Comparison of ENCODE assay signal across 18 cellular contexts in the genomic region with DNA sequence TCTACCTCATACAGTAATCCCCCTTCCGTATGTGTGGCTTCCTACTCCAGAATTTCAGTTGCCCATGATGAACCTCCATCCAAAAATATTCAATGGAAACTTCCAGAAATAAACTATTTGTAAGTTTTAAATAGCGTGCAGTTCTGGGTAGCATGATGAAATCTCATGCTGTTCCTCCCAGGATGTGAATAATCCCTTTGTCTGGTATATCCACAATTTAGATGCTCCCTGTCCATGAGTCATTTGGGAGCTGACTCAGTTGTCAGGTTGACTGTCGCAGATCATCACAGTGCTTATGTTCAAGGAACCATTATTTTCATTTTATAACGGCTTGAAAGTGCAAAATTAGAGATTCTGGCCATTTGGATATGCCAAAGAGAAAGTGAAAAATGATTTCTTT.
DNase-seq lines count a peak whose midpoint lies in the region; FAIRE-seq and TF ChIP-seq lines count a peak whose summit lies in the region.
"Had no signal": no experiment of that assay in that cellular context is flagged by ENCODE, and none has a peak within 500 bp of the region (broad histone marks: within the 10 kb centered on the region; RNA-seq: fewer than 3 reads in every experiment).

No MANE protein-coding gene starts in this region.

- H3K27me3 ChIP-seq in adipocyte (replicated peaks; ENCODE audit: control insufficient read depth, insufficient read depth, low read length), result no peaks in the 10 kb centered on the region
- H3K27me3 ChIP-seq: cardiac muscle cell, upper lobe of left lung had no signal

- no peak for TF ChIP-seq CTCF in type B pancreatic cell (conservative IDR thresholded peaks at IDR 0.05)
- no peak for TF ChIP-seq CTCF in kidney (IDR thresholded peaks at IDR 0.05; ENCODE audit: borderline replicate concordance, extremely low read depth, insufficient read depth)

- no peak overlapping the region for H3K9ac ChIP-seq in adipocyte (ENCODE audit: low read length)
- H3K9ac ChIP-seq in kidney (ENCODE audit: low read length in 2 of 2), result no peak overlapping the region

- H3K27me3 Mint-ChIP-seq in type B pancreatic cell, result peaks cover 6% of the 10 kb centered on the region
- H3K27me3 Mint-ChIP-seq: progenitor cell of endocrine pancreas had no signal

- H3K36me3 ChIP-seq in adipocyte (ENCODE audit: control insufficient read depth, insufficient read depth, low read length, severe bottlenecking) (no peaks in the 10 kb centered on the region), kidney (ENCODE audit: control insufficient read depth in 1 of 2, insufficient read depth in 2 of 2, low read length in 2 of 2) (no peaks in the 10 kb centered on the region)
- H3K36me3 ChIP-seq: cardiac muscle cell, upper lobe of left lung had no signal

- no peak overlapping the region for H3K4me3 ChIP-seq in adipocyte (ENCODE audit: low read length)
- H3K4me3 ChIP-seq in kidney (ENCODE audit: low read length in 2 of 2), result no peak overlapping the region
- H3K4me3 ChIP-seq: cardiac muscle cell, upper lobe of left lung had no signal

- H3K9me3 ChIP-seq in adipocyte (ENCODE audit: control insufficient read depth, low read length) (no peaks in the 10 kb centered on the region), kidney (ENCODE audit: control insufficient read depth in 1 of 2, low read length in 2 of 2) (no peaks in the 10 kb centered on the region)
- H3K9me3 ChIP-seq: upper lobe of left lung had no signal

- no peak overlapping the region for H3K27ac ChIP-seq in kidney (ENCODE audit: low read depth in 2 of 2, low read length in 2 of 2)
- H3K27ac ChIP-seq: cardiac muscle cell, upper lobe of left lung had no signal

- intact Hi-C loops in kidney (cut with DNase I), result no loop called here

- H3K4me1 Mint-ChIP-seq in type B pancreatic cell (ENCODE audit: unreplicated experiment), result no peaks in the 10 kb centered on the region

- H3K27ac Mint-ChIP-seq in type B pancreatic cell, result no peak overlapping the region
- H3K27ac Mint-ChIP-seq: progenitor cell of endocrine pancreas had no signal

- peak; percentile 87 for DNase-seq in A172 (ENCODE audit: low spot score)
- peak; percentile 85 for DNase-seq in HCEC 1CT
- peak; percentile 63 for DNase-seq in adipocyte (ENCODE audit: low read depth)
- DNase-seq in fibroblast of the conjunctiva (ENCODE audit: low read depth), result peak; percentile 37
- DNase-seq in T1000 (lab: John Stamatoyannopoulos, UW), result no peak
- DNase-seq in type B pancreatic cell (ENCODE audit: extremely low spot score, unreplicated experiment), result no peak
- DNase-seq in kidney, result no peak
- DNase-seq in NCI-H345 treated with DMSO at 0.1 percent for 48 hours (lab: John Stamatoyannopoulos, UW; ENCODE audit: unreplicated experiment), result no peak
- DNase-seq: activated CD4-positive, alpha-beta T cell treated with anti-CD3 and anti-CD28 coated beads for 48 hours; activated T-cell treated with anti-CD3 and anti-CD28 coated beads, Interleukin-2, amount 50 U/mL, for 4 hours; AML-193; DND-41; midbrain; NCI-H1105 treated with DMSO at 0.1 percent for 48 hours had no signal

- H3K9me3 Mint-ChIP-seq in type B pancreatic cell, result no peaks in the 10 kb centered on the region

- H3K4me1 ChIP-seq in adipocyte (ENCODE audit: control insufficient read depth, insufficient read depth, low read length), result peaks cover 4% of the 10 kb centered on the region
- no peaks in the 10 kb centered on the region for H3K4me1 ChIP-seq in kidney (ENCODE audit: control insufficient read depth in 1 of 2, insufficient read depth in 1 of 2, low read depth in 1 of 2, low read length in 2 of 2)
- H3K4me1 ChIP-seq: upper lobe of left lung had no signal

- no peaks in the 10 kb centered on the region for H3K36me3 Mint-ChIP-seq in type B pancreatic cell

- no peak overlapping the region for H3K4me3 Mint-ChIP-seq in type B pancreatic cell
- H3K4me3 Mint-ChIP-seq: activated T-cell treated with anti-CD3 and anti-CD28 coated beads, Interleukin-2, amount 50 U/mL, for 4 hours had no signal

- no peak for FAIRE-seq in kidney (lab: Jason Lieb, UNC)
- FAIRE-seq: endometrium had no signal

Comparison
In these comparisons a context has a peak if more than half of its experiments do, and no peak if none do; other contexts are left out.
1. DNase-seq: peak in A172 (single experiment), HCEC 1CT (single experiment), adipocyte (single experiment) and fibroblast of the conjunctiva (single experiment); none in T1000 (single experiment), type B pancreatic cell (single experiment), kidney (single experiment) and NCI-H345 treated with DMSO at 0.1 percent for 48 hours (single experiment).